9 cellular contexts compared by ENCODE assay signal in genomic region chr1:27152004-27152828, GRCh38. TPM values are rescaled to one million over a fixed set of nuclear protein-coding genes. Genes with fewer than 3 reads are reported as not detected.
A peak's percentile ranks its signal among the peaks of the same experiment; 100 is the strongest.
DNase-seq lines count a peak whose midpoint lies in the region; ATAC-seq and TF ChIP-seq lines count a peak whose summit lies in the region.
"Had no signal": no experiment of that assay in that cellular context is flagged by ENCODE, and none has a peak within 500 bp of the region (broad histone marks: within the 10 kb centered on the region; RNA-seq: fewer than 3 reads in every experiment).

No MANE protein-coding gene starts in this region.

- H3K36me3 ChIP-seq in DOHH2 (ENCODE audit: control insufficient read depth, low read length) (no peaks in the 10 kb centered on the region), SK-N-SH (replicated peaks in 1 of 2; ENCODE audit: control insufficient read depth in 1 of 2, insufficient read depth in 2 of 2, low read length in 1 of 2) (no peaks in the 10 kb centered on the region), rectal smooth muscle tissue (ENCODE audit: control insufficient read depth, insufficient read depth, low read length) (no peaks in the 10 kb centered on the region)

- no peak for TF ChIP-seq EP300 in SK-N-SH (IDR thresholded peaks at IDR 0.05; ENCODE audit: borderline replicate concordance in 1 of 2, low read depth in 1 of 2, low read length in 1 of 2)

- H3K9me2 ChIP-seq in DOHH2 (replicated peaks; ENCODE audit: control insufficient read depth, low read length), result no peaks in the 10 kb centered on the region
- no peaks in the 10 kb centered on the region for H3K9me2 ChIP-seq in SK-N-SH

- WGBS in SK-N-SH (ENCODE audit: low lambda C conversion rate), result 64% methylated on average over 4 of the region's 7 CpGs

- peak overlapping the region; percentile 10; the same call in 1 of the 2 replicates for H3K9ac ChIP-seq in SK-N-SH
- H3K9ac ChIP-seq in rectal smooth muscle tissue (ENCODE audit: low read length), result peak overlapping the region; percentile 10

- no peak for TF ChIP-seq RAD21 in SK-N-SH (IDR thresholded peaks at IDR 0.05; ENCODE audit: low read length)

- H3K79me2 ChIP-seq in DOHH2 (ENCODE audit: control insufficient read depth, low read length) (peaks cover 69% of the 10 kb centered on the region), SK-N-SH (ENCODE audit: insufficient read depth) (peaks cover 61% of the 10 kb centered on the region)

- H4K20me1 ChIP-seq in DOHH2 (ENCODE audit: control insufficient read depth, insufficient read depth, low read depth, low read length), result 0 out of 2 replicates have a peak, but pooled peaks cover 3% of the 10 kb centered on the region
- no peaks in the 10 kb centered on the region for H4K20me1 ChIP-seq in SK-N-SH (ENCODE audit: insufficient read depth)

- no peak for ATAC-seq in GM21619 (IDR thresholded peaks at IDR 0.05; ENCODE audit: unreplicated experiment)
- ATAC-seq in foreskin keratinocyte, result no peak

- peak overlapping the region; percentile 75 for H3K4me2 ChIP-seq in DOHH2 (ENCODE audit: low read length)
- H3K4me2 ChIP-seq in SK-N-SH, result peak overlapping the region; percentile 95

- no peak overlapping the region for H3K27ac ChIP-seq in DOHH2 (ENCODE audit: low read depth, low read length)
- H3K27ac ChIP-seq in SK-N-SH (ENCODE audit: low read depth in 2 of 2, low read length in 1 of 2), result peak overlapping the region in 1 of 2 experiments; percentile 12; a peak in 1 of 4 replicates
- H3K27ac ChIP-seq in rectal smooth muscle tissue (ENCODE audit: low read depth, low read length), result peak overlapping the region; percentile 88
- no peak overlapping the region for H3K27ac ChIP-seq in foreskin keratinocyte

- TF ChIP-seq CTCF in DOHH2 (IDR thresholded peaks at IDR 0.05; ENCODE audit: low read depth, low read length, poor library complexity, severe bottlenecking) (no peak), SK-N-SH (IDR thresholded peaks at IDR 0.05) (no peak), fibroblast of mammary gland (conservative IDR thresholded peaks at IDR 0.05; ENCODE audit: control insufficient read depth, insufficient read depth, low read depth, low read length) (no peak), foreskin keratinocyte (conservative IDR thresholded peaks at IDR 0.05) (no peak)

- DNase-seq in SK-N-SH (peak; percentile 44), fibroblast of mammary gland (ENCODE audit: low read depth) (no peak), NCI-H82 treated with DMSO at 0.1 percent for 48 hours (lab: John Stamatoyannopoulos, UW; ENCODE audit: unreplicated experiment) (no peak), activated gamma-delta T cell (lab: John Stamatoyannopoulos, UW) (no peak), foreskin keratinocyte (no peak)
- DNase-seq: effector CD4-positive, alpha-beta T cell had no signal

- peaks cover 71% of the 10 kb centered on the region for H3K4me1 ChIP-seq in DOHH2 (ENCODE audit: control insufficient read depth, low read length)
- H3K4me1 ChIP-seq in SK-N-SH (ENCODE audit: control insufficient read depth in 1 of 2, insufficient read depth in 2 of 2, low read depth in 1 of 2, low read length in 1 of 2), result peaks cover 17 to 62% of the 10 kb centered on the region in 2 experiments; a peak in 3 of 4 replicates
- peaks cover 39% of the 10 kb centered on the region for H3K4me1 ChIP-seq in rectal smooth muscle tissue (ENCODE audit: control insufficient read depth, insufficient read depth, low read length)
- no peaks in the 10 kb centered on the region for H3K4me1 ChIP-seq in foreskin keratinocyte

- H3K27me3 ChIP-seq in DOHH2 (ENCODE audit: control insufficient read depth, low read length), result no peaks in the 10 kb centered on the region
- no peaks in the 10 kb centered on the region for H3K27me3 ChIP-seq in SK-N-SH (ENCODE audit: insufficient read depth)
- no peaks in the 10 kb centered on the region for H3K27me3 ChIP-seq in rectal smooth muscle tissue (ENCODE audit: control insufficient read depth, insufficient read depth, low read length)
- H3K27me3 ChIP-seq in foreskin keratinocyte, result no peaks in the 10 kb centered on the region

- H2AFZ ChIP-seq in SK-N-SH (ENCODE audit: low read depth), result no peak overlapping the region

- H3F3A ChIP-seq in DOHH2 (ENCODE audit: control insufficient read depth, insufficient read depth) (peaks cover 15% of the 10 kb centered on the region), SK-N-SH (replicated peaks; ENCODE audit: insufficient read depth) (no peaks in the 10 kb centered on the region)

- no peaks in the 10 kb centered on the region for H3K9me3 ChIP-seq in DOHH2 (ENCODE audit: control insufficient read depth, insufficient read depth, low read length)
- H3K9me3 ChIP-seq in SK-N-SH, result no peaks in the 10 kb centered on the region

- H3K4me3 ChIP-seq in DOHH2 (ENCODE audit: low read length) (peak overlapping the region; percentile 74), SK-N-SH (ENCODE audit: low read depth in 2 of 2, low read length in 1 of 2) (peak overlapping the region; percentile 69 to 72; a peak in 2 of 4 replicates), fibroblast of mammary gland (ENCODE audit: control insufficient read depth, low read depth, low read length) (peak overlapping the region; percentile 60), rectal smooth muscle tissue (ENCODE audit: low read length) (peak overlapping the region; percentile 80)

- CTCF ChIA-PET in SK-N-SH (lab: Yijun Ruan, JAX), result interaction anchor here (0.8 to 2.0 kb wide), 14 partner anchors 9 to 735 kb away, joined by 3 to 10 read pairs (median 4); no protein-coding TSS in a partner anchor

- POLR2A ChIA-PET in SK-N-SH (lab: Yijun Ruan, JAX), result no interaction called here

TF ChIP-seq in SK-N-SH, 30 proteins besides CTCF, POLR2A, EP300 and RAD21:
- TF ChIP-seq FOSL2 (IDR thresholded peaks at IDR 0.05; ENCODE audit: borderline replicate concordance, low read depth), result no peak
- no peak for TF ChIP-seq FOXM1 (IDR thresholded peaks at IDR 0.05; ENCODE audit: low read depth)
- TF ChIP-seq IRF3 (IDR thresholded peaks at IDR 0.05; ENCODE audit: low read depth, low read length), result no peak
- peak; percentile 23; the same call in 1 of the 2 replicates for TF ChIP-seq GATA2 (CRISPR knock-in tag; IDR thresholded peaks at IDR 0.05)
- TF ChIP-seq EZH2phosphoT487 (IDR thresholded peaks at IDR 0.05; ENCODE audit: borderline replicate concordance, low read depth), result no peak
- no peak for TF ChIP-seq TCF12 (IDR thresholded peaks at IDR 0.05)

RNA-seq across cellular contexts. Expression of gene SLC9A1, which starts 2.7 kb away (rescaled TPM):
- polyA plus RNA-seq in SK-N-SH (2012; rRNA removed) (5.6 and 11.4 TPM in 2 replicates), foreskin keratinocyte (40.2 and 44.5 TPM in 2 replicates)
- 7.0 and 9.2 TPM in 2 replicates for polyA plus RNA-seq in SK-N-SH (2012; cell fraction: cytosol; rRNA removed)
- polyA plus RNA-seq in SK-N-SH (2012; cell fraction: nucleus; rRNA removed), result 10.7 and 14.3 TPM in 2 replicates
- total RNA-seq in foreskin keratinocyte, result 25.0 and 29.8 TPM in 2 replicates
